Comparison of ENCODE assay signal across 17 cellular contexts in the genomic region with DNA sequence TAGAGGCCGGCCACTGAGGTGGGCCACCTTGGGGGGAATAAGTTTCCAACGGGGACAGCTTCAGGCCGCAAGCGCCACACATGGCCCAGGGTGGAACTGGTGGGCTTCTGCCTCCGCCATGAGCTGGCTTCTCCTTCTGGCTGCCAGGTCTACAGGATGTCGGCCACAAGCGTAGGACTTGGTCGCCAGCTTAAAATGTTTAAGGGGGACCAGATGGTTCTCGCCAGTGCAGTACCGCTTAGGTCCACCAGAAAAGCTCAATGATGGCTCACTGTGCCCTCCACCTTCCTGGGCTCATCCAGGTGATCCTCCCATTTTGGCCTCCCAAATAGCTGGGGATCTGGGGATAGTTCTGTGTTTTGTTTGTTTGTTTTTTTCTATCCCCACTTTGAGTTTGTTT. TPM values are rescaled to one million over a fixed set of nuclear protein-coding genes. Genes with fewer than 3 reads are reported as not detected.
DNase-seq lines count a peak whose midpoint lies in the region; ATAC-seq and TF ChIP-seq lines count a peak whose summit lies in the region.
"Had no signal": no experiment of that assay in that cellular context is flagged by ENCODE, and none has a peak within 500 bp of the region (broad histone marks: within the 10 kb centered on the region; RNA-seq: fewer than 3 reads in every experiment).

No MANE protein-coding gene starts in this region.

- intact Hi-C loops in activated CD8-positive, alpha-beta T cell treated with anti-CD3 and anti-CD28 coated beads for 36 hours (cut with micrococcal nuclease) = no loop called here

- no peak overlapping the region for H3K4me3 ChIP-seq in cardiac fibroblast (replicated peaks in 1 of 2; ENCODE audit: low read depth in 2 of 2, low read length in 2 of 2)
- H3K4me3 ChIP-seq: BLaER1 treated with 17β-estradiol and CSF1 and Interleukin-3, amounts not matched to agents 10 nM and 100 nM had no signal

- CTCF ChIA-PET in activated CD8-positive, alpha-beta T cell treated with anti-CD3 and anti-CD28 coated beads for 36 hours (lab: Charles Lee) = interaction anchor here (1.3 kb wide), 1 partner anchor 15 kb away, joined by 3 read pairs; no protein-coding TSS in a partner anchor
- CTCF ChIA-PET in activated CD8-positive, alpha-beta T cell treated with anti-CD3 and anti-CD28 coated beads, Interleukin-2, amount 10 ng/mL, durations not matched to agents 7 days and 5 days (lab: Charles Lee) = interaction anchor here (0.7 kb wide), 1 partner anchor 14 kb away, joined by 3 read pairs; no protein-coding TSS in a partner anchor

- H3K9me3 Mint-ChIP-seq in activated CD8-positive, alpha-beta T cell treated with anti-CD3 and anti-CD28 coated beads for 36 hours = no peaks in the 10 kb centered on the region
- H3K9me3 Mint-ChIP-seq in activated CD8-positive, alpha-beta T cell treated with anti-CD3 and anti-CD28 coated beads, Interleukin-2, amount 10 ng/mL, durations not matched to agents 7 days and 5 days (ENCODE audit: insufficient read depth) = peaks cover 3% of the 10 kb centered on the region

- H3K4me1 Mint-ChIP-seq in activated CD8-positive, alpha-beta T cell treated with anti-CD3 and anti-CD28 coated beads for 36 hours (ENCODE audit: low read depth) = no peaks in the 10 kb centered on the region
- H3K4me1 Mint-ChIP-seq in activated CD8-positive, alpha-beta T cell treated with anti-CD3 and anti-CD28 coated beads, Interleukin-2, amount 10 ng/mL, durations not matched to agents 7 days and 5 days (ENCODE audit: low read depth) = no peaks in the 10 kb centered on the region

- no peak for TF ChIP-seq CTCF in activated CD8-positive, alpha-beta T cell treated with anti-CD3 and anti-CD28 coated beads for 36 hours (IDR thresholded peaks at IDR 0.05)
- peak; percentile 17 for TF ChIP-seq CTCF in cardiac fibroblast (IDR thresholded peaks at IDR 0.05; ENCODE audit: low read depth, low read length)

- peak; percentile 42 for ATAC-seq in activated CD8-positive, alpha-beta T cell treated with anti-CD3 and anti-CD28 coated beads for 36 hours
- ATAC-seq in activated CD8-positive, alpha-beta T cell treated with anti-CD3 and anti-CD28 coated beads, Interleukin-2, amount 10 ng/mL, durations not matched to agents 7 days and 5 days = no peak
- ATAC-seq in GM21367 (IDR thresholded peaks at IDR 0.05; ENCODE audit: unreplicated experiment) (no peak), HG02981 (IDR thresholded peaks at IDR 0.05; ENCODE audit: unreplicated experiment) (no peak), GM21576 (IDR thresholded peaks at IDR 0.05; ENCODE audit: unreplicated experiment) (no peak)

- H3K27ac Mint-ChIP-seq in activated CD8-positive, alpha-beta T cell treated with anti-CD3 and anti-CD28 coated beads for 36 hours = no peak overlapping the region
- H3K27ac Mint-ChIP-seq in activated CD8-positive, alpha-beta T cell treated with anti-CD3 and anti-CD28 coated beads, Interleukin-2, amount 10 ng/mL, durations not matched to agents 7 days and 5 days = no peak overlapping the region

- no peaks in the 10 kb centered on the region for H3K27me3 Mint-ChIP-seq in activated CD8-positive, alpha-beta T cell treated with anti-CD3 and anti-CD28 coated beads for 36 hours
- no peaks in the 10 kb centered on the region for H3K27me3 Mint-ChIP-seq in activated CD8-positive, alpha-beta T cell treated with anti-CD3 and anti-CD28 coated beads, Interleukin-2, amount 10 ng/mL, durations not matched to agents 7 days and 5 days (ENCODE audit: low read depth)

- POLR2A ChIA-PET in activated CD8-positive, alpha-beta T cell treated with anti-CD3 and anti-CD28 coated beads for 36 hours (lab: Charles Lee) = interaction anchor here (1.4 to 1.6 kb wide), 2 partner anchors 14 to 39 kb away, joined by 5 to 7 read pairs; partner anchors contain the start of gene ZNF254
- POLR2A ChIA-PET in activated CD8-positive, alpha-beta T cell treated with anti-CD3 and anti-CD28 coated beads, Interleukin-2, amount 10 ng/mL, durations not matched to agents 7 days and 5 days (lab: Charles Lee) = interaction anchor here (0.9 to 1.4 kb wide), 2 partner anchors 15 to 134 kb away, joined by 3 to 4 read pairs; partner anchors contain the start of gene ZNF726

- in situ Hi-C loops in ACHN (cut with HindIII; ENCODE audit: low pct_ligation_motif_present, low pct_unique_long_range_greater_than_20kb, low sequenced_read_pairs) = no loop called here

- no peak for DNase-seq in activated CD8-positive, alpha-beta T cell treated with anti-CD3 and anti-CD28 coated beads for 36 hours
- DNase-seq in activated CD8-positive, alpha-beta T cell treated with anti-CD3 and anti-CD28 coated beads, Interleukin-2, amount 10 ng/mL, durations not matched to agents 7 days and 5 days = no peak
- DNase-seq in cardiac fibroblast (ENCODE audit: low read depth in 2 of 2) (no peak), iPS-NIHi11 (ENCODE audit: low spot score) (peak; percentile 13), ACHN (no peak)
- DNase-seq: H7, KBM-7, NCI-H1417 treated with DMSO at 0.1 percent for 48 hours, NCI-H1930, NCI-H526 treated with DMSO at 0.1 percent for 48 hours, OCI-M1, RPMI8226, SIG-M5 had no signal

- H3K36me3 Mint-ChIP-seq in activated CD8-positive, alpha-beta T cell treated with anti-CD3 and anti-CD28 coated beads for 36 hours (ENCODE audit: low read depth) = peaks cover 55% of the 10 kb centered on the region
- peaks cover 77% of the 10 kb centered on the region for H3K36me3 Mint-ChIP-seq in activated CD8-positive, alpha-beta T cell treated with anti-CD3 and anti-CD28 coated beads, Interleukin-2, amount 10 ng/mL, durations not matched to agents 7 days and 5 days (ENCODE audit: low read depth)

- H3K4me3 Mint-ChIP-seq in activated CD8-positive, alpha-beta T cell treated with anti-CD3 and anti-CD28 coated beads for 36 hours = no peak overlapping the region
- H3K4me3 Mint-ChIP-seq in activated CD8-positive, alpha-beta T cell treated with anti-CD3 and anti-CD28 coated beads, Interleukin-2, amount 10 ng/mL, durations not matched to agents 7 days and 5 days = no peak overlapping the region

RNA-seq across cellular contexts. Expression of gene ZNF254, which starts 38.7 kb away (rescaled TPM):
- 10 to 100 TPM in 1 of 2 experiments, 1 to 10 TPM in 1; 9.7 to 10.0 TPM for total RNA-seq in activated CD8-positive, alpha-beta T cell treated with anti-CD3 and anti-CD28 coated beads for 36 hours
- total RNA-seq in activated CD8-positive, alpha-beta T cell treated with anti-CD3 and anti-CD28 coated beads, Interleukin-2, amount 10 ng/mL, durations not matched to agents 7 days and 5 days = 10 to 100 TPM; 13.0 to 13.1 TPM
